In genomic region chr11:73866095-73866579, GRCh38 we compare ENCODE assay signal across 1 cellular context.
TF ChIP-seq lines count a peak whose summit lies in the region.

No MANE protein-coding gene starts in this region.

TF ChIP-seq in HepG2, 621 proteins besides CTCF, POLR2A, EP300 and RAD21:
- 0 out of 2 replicates have a peak, but pooled peaks have one; percentile 11 for TF ChIP-seq HNF4A (CRISPR knock-in tag; IDR thresholded peaks at IDR 0.05)
- TF ChIP-seq ZNF281 (CRISPR knock-in tag; IDR thresholded peaks at IDR 0.05; ENCODE audit: borderline replicate concordance), result no peak
- peak; percentile 67; the same call in 1 of the 2 replicates for TF ChIP-seq PRDM15 (CRISPR knock-in tag; IDR thresholded peaks at IDR 0.05)
- no peak for TF ChIP-seq ARNTL (CRISPR knock-in tag; IDR thresholded peaks at IDR 0.05)
- no peak for TF ChIP-seq GATAD1 (CRISPR knock-in tag; IDR thresholded peaks at IDR 0.05)
- TF ChIP-seq CREB1 (IDR thresholded peaks at IDR 0.05), result no peak
- 0 out of 2 replicates have a peak, but pooled peaks have one; percentile 13 for TF ChIP-seq CREB1 (CRISPR knock-in tag; IDR thresholded peaks at IDR 0.05)
- no peak for TF ChIP-seq ZXDC (CRISPR knock-in tag; IDR thresholded peaks at IDR 0.05)
- no peak for TF ChIP-seq PLSCR1 (CRISPR knock-in tag; IDR thresholded peaks at IDR 0.05; ENCODE audit: borderline replicate concordance)
